ENCODE assay signal across 34 cellular contexts in genomic region chr12:128025856-128026255, GRCh38.
DNase-seq lines count a peak whose midpoint lies in the region; ATAC-seq and TF ChIP-seq lines count a peak whose summit lies in the region.
"Had no signal": no experiment of that assay in that cellular context is flagged by ENCODE, and none has a peak within 500 bp of the region (broad histone marks: within the 10 kb centered on the region; RNA-seq: fewer than 3 reads in every experiment).

No MANE protein-coding gene starts in this region.

- no peak for TF ChIP-seq POLR2A in gastroesophageal sphincter (IDR thresholded peaks at IDR 0.05)

- ATAC-seq in gastroesophageal sphincter (peak; percentile 67), left cardiac atrium (no peak), HG02571 (IDR thresholded peaks at IDR 0.05; ENCODE audit: unreplicated experiment) (no peak)
- ATAC-seq: activated T-cell treated with anti-CD3 and anti-CD28 coated beads, Interleukin-2, amount 50 U/mL, for 72 hours; foreskin keratinocyte; heart left ventricle had no signal

- no peaks in the 10 kb centered on the region for H3K36me3 ChIP-seq in gastroesophageal sphincter
- H3K36me3 ChIP-seq: adrenal gland, esophagus squamous epithelium, heart left ventricle, sigmoid colon, tibial artery had no signal

- H3K27ac ChIP-seq in gastroesophageal sphincter = no peak overlapping the region
- H3K27ac ChIP-seq: 22Rv1, adrenal gland, C4-2B, esophagus squamous epithelium, foreskin keratinocyte, heart left ventricle, sigmoid colon, tibial artery had no signal

- H3K4me1 ChIP-seq in gastroesophageal sphincter = no peaks in the 10 kb centered on the region
- H3K4me1 ChIP-seq: adrenal gland, esophagus squamous epithelium, foreskin keratinocyte, heart left ventricle, sigmoid colon, tibial artery had no signal

- DNase-seq in DMS79 treated with DMSO at 0.1 percent for 48 hours (lab: John Stamatoyannopoulos, UW) = peak; percentile 15
- DNase-seq in DMS79 (lab: John Stamatoyannopoulos, UW) = no peak
- DNase-seq in neural crest cell (ENCODE audit: low read depth, low spot score) = no peak
- DNase-seq in left cardiac atrium = no peak
- no peak for DNase-seq in NCI-H1105 (lab: John Stamatoyannopoulos, UW)
- no peak for DNase-seq in HuH-7 (ENCODE audit: low spot score)
- DNase-seq: activated CD4-positive, alpha-beta memory T cell treated with anti-CD3 and anti-CD28 coated beads for 36 hours; activated CD4-positive, alpha-beta T cell treated with anti-CD3 and anti-CD28 coated beads for 1 hour; activated naive CD4-positive, alpha-beta T cell treated with Interleukin-2 at 50 U/mL for 16 hours; activated T-cell treated with anti-CD3 and anti-CD28 coated beads, Interleukin-2, amount 50 U/mL, for 72 hours; adrenal gland; cerebellar nuclear complex; COR-L47; DMS53; esophagus squamous epithelium; foreskin keratinocyte; GDM1; heart left ventricle; HFFc6; KBM-7; kidney glomerular epithelial cell; NCI-H2081; NCI-H226; NCI-H774; SIG-M5; sigmoid colon; stimulated activated CD4-positive, alpha-beta T cell treated with anti-CD3 and anti-CD28 coated beads, Interleukin-4, amount 100 ng/mL, for 24 hours; tibial artery had no signal

- no peak for TF ChIP-seq CTCF in gastroesophageal sphincter (IDR thresholded peaks at IDR 0.05)
- TF ChIP-seq CTCF in neural crest cell (conservative IDR thresholded peaks at IDR 0.05) = no peak

- WGBS in gastroesophageal sphincter (ENCODE audit: low coverage in 1 of 2), 2 donors = 12 to 43% methylated on average over 3 to 4 of the region's 5 CpGs

- no peaks in the 10 kb centered on the region for H3K9me3 ChIP-seq in gastroesophageal sphincter
- H3K9me3 ChIP-seq: adrenal gland, esophagus squamous epithelium, heart left ventricle, sigmoid colon, tibial artery had no signal

- no peaks in the 10 kb centered on the region for H3K36me3 Mint-ChIP-seq in neural crest cell (ENCODE audit: low read depth)
- H3K36me3 Mint-ChIP-seq: activated CD4-positive, alpha-beta memory T cell treated with anti-CD3 and anti-CD28 coated beads for 36 hours; brain had no signal

- H3K4me3 ChIP-seq in gastroesophageal sphincter = no peak overlapping the region
- H3K4me3 ChIP-seq: adrenal gland, dorsolateral prefrontal cortex, esophagus squamous epithelium, heart left ventricle, sigmoid colon, tibial artery had no signal

- no peaks in the 10 kb centered on the region for H3K9me3 Mint-ChIP-seq in neural crest cell
- H3K9me3 Mint-ChIP-seq: activated CD4-positive, alpha-beta memory T cell treated with anti-CD3 and anti-CD28 coated beads for 36 hours had no signal

- TF ChIP-seq EP300 in gastroesophageal sphincter (IDR thresholded peaks at IDR 0.05) = no peak

- no peak overlapping the region for H3K4me3 Mint-ChIP-seq in neural crest cell
- H3K4me3 Mint-ChIP-seq: activated CD4-positive, alpha-beta memory T cell treated with anti-CD3 and anti-CD28 coated beads for 36 hours; activated T-cell treated with anti-CD3 and anti-CD28 coated beads, Interleukin-2, amount 50 U/mL, for 72 hours; brain; HFFc6 had no signal

- peaks cover 12% of the 10 kb centered on the region for H3K27me3 ChIP-seq in gastroesophageal sphincter
- H3K27me3 ChIP-seq: esophagus squamous epithelium, foreskin keratinocyte, tibial artery had no signal

- intact Hi-C loops in left cardiac atrium (cut with DNase I) = no loop called here

- H3K4me1 Mint-ChIP-seq in neural crest cell = peaks cover 34% of the 10 kb centered on the region

- peaks cover 38% of the 10 kb centered on the region for H3K27me3 Mint-ChIP-seq in neural crest cell (ENCODE audit: low read depth)
- H3K27me3 Mint-ChIP-seq: activated CD4-positive, alpha-beta memory T cell treated with anti-CD3 and anti-CD28 coated beads for 36 hours; brain had no signal

- H3K27ac Mint-ChIP-seq in neural crest cell (ENCODE audit: unreplicated experiment) = peak overlapping the region; percentile 14
- H3K27ac Mint-ChIP-seq: activated CD4-positive, alpha-beta memory T cell treated with anti-CD3 and anti-CD28 coated beads for 36 hours; activated T-cell treated with anti-CD3 and anti-CD28 coated beads, Interleukin-2, amount 50 U/mL, for 72 hours; HFFc6 had no signal
